ENCODE assay signal across 11 cellular contexts in genomic region chr2:152402780-152403388, GRCh38.
DNase-seq lines count a peak whose midpoint lies in the region; ATAC-seq lines count a peak whose summit lies in the region.
"Had no signal": no experiment of that assay in that cellular context is flagged by ENCODE, and none has a peak within 500 bp of the region (broad histone marks: within the 10 kb centered on the region; RNA-seq: fewer than 3 reads in every experiment).

No MANE protein-coding gene starts in this region.

- DNase-seq in activated CD4-positive, alpha-beta T cell treated with anti-CD3 and anti-CD28 coated beads, Interleukin-2, amount 10 ng/mL, durations not matched to agents 7 days and 5 days: peak; percentile 22
- no peak for DNase-seq in activated CD4-positive, alpha-beta T cell treated with anti-CD3 and anti-CD28 coated beads, Interleukin-2, amount 50 U/mL, for 48 hours
- DNase-seq in RPMI8226: peak; percentile 19
- DNase-seq in stimulated activated naive CD8-positive, alpha-beta T cell treated with anti-CD3 and anti-CD28 coated beads, Interleukin-15, amount 100 ng/mL, for 72 hours: no peak
- no peak for DNase-seq in midbrain (lab: John Stamatoyannopoulos, UW)
- no peak for DNase-seq in AG08395 (ENCODE audit: low spot score)
- DNase-seq: MV-4-11; naive thymus-derived CD8-positive, alpha-beta T cell; SIG-M5 had no signal

- H3K4me1 Mint-ChIP-seq in activated CD4-positive, alpha-beta T cell treated with anti-CD3 and anti-CD28 coated beads, Interleukin-2, amount 10 ng/mL, durations not matched to agents 7 days and 5 days: peaks cover 43% of the 10 kb centered on the region
- H3K4me1 Mint-ChIP-seq in dendritic cell treated with granulocyte-macrophage colony-stimulating factor and Interleukin-4, amounts not matched to agents 40 ng/mL and 50 ng/mL, for 4 days (ENCODE audit: low read depth): peaks cover 68% of the 10 kb centered on the region
- peaks cover 11% of the 10 kb centered on the region for H3K4me1 Mint-ChIP-seq in stimulated activated naive CD8-positive, alpha-beta T cell treated with anti-CD3 and anti-CD28 coated beads, Interleukin-15, amount 100 ng/mL, for 72 hours

- no peaks in the 10 kb centered on the region for H3K36me3 Mint-ChIP-seq in activated CD4-positive, alpha-beta T cell treated with anti-CD3 and anti-CD28 coated beads, Interleukin-2, amount 10 ng/mL, durations not matched to agents 7 days and 5 days (ENCODE audit: low read depth)
- no peaks in the 10 kb centered on the region for H3K36me3 Mint-ChIP-seq in dendritic cell treated with granulocyte-macrophage colony-stimulating factor and Interleukin-4, amounts not matched to agents 40 ng/mL and 50 ng/mL, for 4 days (ENCODE audit: low read depth)
- H3K36me3 Mint-ChIP-seq: naive thymus-derived CD8-positive, alpha-beta T cell had no signal

- no peaks in the 10 kb centered on the region for H3K9me3 Mint-ChIP-seq in activated CD4-positive, alpha-beta T cell treated with anti-CD3 and anti-CD28 coated beads, Interleukin-2, amount 10 ng/mL, durations not matched to agents 7 days and 5 days
- no peaks in the 10 kb centered on the region for H3K9me3 Mint-ChIP-seq in dendritic cell treated with granulocyte-macrophage colony-stimulating factor and Interleukin-4, amounts not matched to agents 40 ng/mL and 50 ng/mL, for 4 days
- no peaks in the 10 kb centered on the region for H3K9me3 Mint-ChIP-seq in stimulated activated naive CD8-positive, alpha-beta T cell treated with anti-CD3 and anti-CD28 coated beads, Interleukin-15, amount 100 ng/mL, for 72 hours
- H3K9me3 Mint-ChIP-seq: naive thymus-derived CD8-positive, alpha-beta T cell had no signal

- H3K27me3 Mint-ChIP-seq in activated CD4-positive, alpha-beta T cell treated with anti-CD3 and anti-CD28 coated beads, Interleukin-2, amount 10 ng/mL, durations not matched to agents 7 days and 5 days: peaks cover 16% of the 10 kb centered on the region
- H3K27me3 Mint-ChIP-seq in dendritic cell treated with granulocyte-macrophage colony-stimulating factor and Interleukin-4, amounts not matched to agents 40 ng/mL and 50 ng/mL, for 4 days: peaks cover 3% of the 10 kb centered on the region
- H3K27me3 Mint-ChIP-seq in stimulated activated naive CD8-positive, alpha-beta T cell treated with anti-CD3 and anti-CD28 coated beads, Interleukin-15, amount 100 ng/mL, for 72 hours: peaks cover 15% of the 10 kb centered on the region

- no peak overlapping the region for H3K4me3 Mint-ChIP-seq in activated CD4-positive, alpha-beta T cell treated with anti-CD3 and anti-CD28 coated beads, Interleukin-2, amount 10 ng/mL, durations not matched to agents 7 days and 5 days
- H3K4me3 Mint-ChIP-seq in dendritic cell treated with granulocyte-macrophage colony-stimulating factor and Interleukin-4, amounts not matched to agents 40 ng/mL and 50 ng/mL, for 4 days: no peak overlapping the region
- H3K4me3 Mint-ChIP-seq in stimulated activated naive CD8-positive, alpha-beta T cell treated with anti-CD3 and anti-CD28 coated beads, Interleukin-15, amount 100 ng/mL, for 72 hours: no peak overlapping the region

- CTCF ChIA-PET in activated CD4-positive, alpha-beta T cell treated with anti-CD3 and anti-CD28 coated beads, Interleukin-2, amount 10 ng/mL, durations not matched to agents 7 days and 5 days (lab: Charles Lee): interaction anchor here (0.6 to 1.0 kb wide), 4 partner anchors 13 to 151 kb away, joined by 3 to 4 read pairs (median 4); no protein-coding TSS in a partner anchor

- intact Hi-C loops in dendritic cell treated with granulocyte-macrophage colony-stimulating factor and Interleukin-4, amounts not matched to agents 40 ng/mL and 50 ng/mL, for 4 days (cut with micrococcal nuclease): no loop called here

- H3K27ac Mint-ChIP-seq in activated CD4-positive, alpha-beta T cell treated with anti-CD3 and anti-CD28 coated beads, Interleukin-2, amount 10 ng/mL, durations not matched to agents 7 days and 5 days: peak overlapping the region; percentile 55
- peak overlapping the region; percentile 15 for H3K27ac Mint-ChIP-seq in dendritic cell treated with granulocyte-macrophage colony-stimulating factor and Interleukin-4, amounts not matched to agents 40 ng/mL and 50 ng/mL, for 4 days
- no peak overlapping the region for H3K27ac Mint-ChIP-seq in stimulated activated naive CD8-positive, alpha-beta T cell treated with anti-CD3 and anti-CD28 coated beads, Interleukin-15, amount 100 ng/mL, for 72 hours

- peak; percentile 34 for ATAC-seq in stimulated activated naive CD8-positive, alpha-beta T cell treated with anti-CD3 and anti-CD28 coated beads, Interleukin-15, amount 100 ng/mL, for 72 hours
- ATAC-seq in GM18873 (IDR thresholded peaks at IDR 0.05; ENCODE audit: low FRiP score, unreplicated experiment): no peak
- ATAC-seq: naive thymus-derived CD8-positive, alpha-beta T cell had no signal

- POLR2A ChIA-PET in activated CD4-positive, alpha-beta T cell treated with anti-CD3 and anti-CD28 coated beads, Interleukin-2, amount 10 ng/mL, durations not matched to agents 7 days and 5 days (lab: Charles Lee): no interaction called here

Comparison
In these comparisons a context has a peak if more than half of its experiments do, and no peak if none do; other contexts are left out.
1. DNase-seq: peak in activated CD4-positive, alpha-beta T cell treated with anti-CD3 and anti-CD28 coated beads, Interleukin-2, amount 10 ng/mL, durations not matched to agents 7 days and 5 days (single experiment) and RPMI8226 (single experiment); none in activated CD4-positive, alpha-beta T cell treated with anti-CD3 and anti-CD28 coated beads, Interleukin-2, amount 50 U/mL, for 48 hours (0 of 2), stimulated activated naive CD8-positive, alpha-beta T cell treated with anti-CD3 and anti-CD28 coated beads, Interleukin-15, amount 100 ng/mL, for 72 hours (0 of 2), midbrain (single experiment) and AG08395 (single experiment).
2. H3K27ac Mint-ChIP-seq: peak in activated CD4-positive, alpha-beta T cell treated with anti-CD3 and anti-CD28 coated beads, Interleukin-2, amount 10 ng/mL, durations not matched to agents 7 days and 5 days (single experiment) and dendritic cell treated with granulocyte-macrophage colony-stimulating factor and Interleukin-4, amounts not matched to agents 40 ng/mL and 50 ng/mL, for 4 days (single experiment); none in stimulated activated naive CD8-positive, alpha-beta T cell treated with anti-CD3 and anti-CD28 coated beads, Interleukin-15, amount 100 ng/mL, for 72 hours (0 of 2).